15 cellular contexts compared by ENCODE assay signal in the genomic region with DNA sequence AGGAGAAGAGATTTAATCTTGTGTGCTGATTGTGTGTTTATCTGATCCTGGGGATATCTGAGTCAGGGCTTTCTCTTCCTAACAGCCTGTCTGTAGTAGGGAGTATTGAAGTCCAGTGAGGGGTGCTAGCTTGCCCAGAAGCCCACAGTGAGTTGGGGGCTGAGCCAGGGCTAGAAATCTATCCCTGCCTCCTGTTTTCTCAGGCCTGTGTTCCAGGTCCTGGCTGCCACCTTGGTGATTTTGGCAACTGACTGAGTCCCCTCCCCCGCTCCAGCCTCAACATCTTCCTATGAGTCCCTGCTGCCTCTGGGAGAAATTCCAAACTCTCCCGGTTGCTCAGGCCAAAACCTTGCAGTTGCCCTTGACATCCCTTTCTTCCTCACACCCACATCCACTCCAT. TPM values are rescaled to one million over a fixed set of nuclear protein-coding genes. Genes with fewer than 3 reads are reported as not detected.
"Had no signal": no experiment of that assay in that cellular context is flagged by ENCODE, and none has a peak within 500 bp of the region (broad histone marks: within the 10 kb centered on the region; RNA-seq: fewer than 3 reads in every experiment).

No MANE protein-coding gene starts in this region.

- H3K27me3 ChIP-seq: right lobe of liver had no signal

- H3K9me3 Mint-ChIP-seq: immature natural killer cell had no signal

- H3K27ac ChIP-seq: breast epithelium, lower lobe of right lung, psoas muscle, right lobe of liver, transverse colon had no signal

- H3K4me1 Mint-ChIP-seq: immature natural killer cell; naive thymus-derived CD4-positive, alpha-beta T cell; T-helper 17 cell had no signal

- H3K9me3 ChIP-seq: breast epithelium, lower lobe of right lung, psoas muscle, right lobe of liver, transverse colon had no signal

- DNase-seq: activated CD4-positive, CD25-positive, alpha-beta regulatory T cell; immature natural killer cell; lower lobe of right lung; naive thymus-derived CD4-positive, alpha-beta T cell; psoas muscle; right lobe of liver; stimulated activated CD4-positive, alpha-beta T cell treated with anti-CD3 and anti-CD28 coated beads, Interleukin-2, amount 100 ng/mL, for 24 hours; stimulated activated naive CD4-positive, alpha-beta T cell; T-helper 17 cell; transverse colon had no signal

- ATAC-seq: lower lobe of right lung; naive thymus-derived CD4-positive, alpha-beta T cell; psoas muscle; right lobe of liver; T-helper 17 cell had no signal

- H3K4me1 ChIP-seq: breast epithelium, lower lobe of right lung, psoas muscle, right lobe of liver, transverse colon had no signal

- H3K4me3 Mint-ChIP-seq: activated naive CD8-positive, alpha-beta T cell; immature natural killer cell; naive thymus-derived CD4-positive, alpha-beta T cell; T-helper 17 cell had no signal

- H3K4me3 ChIP-seq: breast epithelium, lower lobe of right lung, psoas muscle, right lobe of liver, transverse colon had no signal

- H3K27ac Mint-ChIP-seq: activated naive CD8-positive, alpha-beta T cell; immature natural killer cell; naive thymus-derived CD4-positive, alpha-beta T cell; T-helper 17 cell had no signal

- H3K36me3 Mint-ChIP-seq: activated naive CD8-positive, alpha-beta T cell; immature natural killer cell; naive thymus-derived CD4-positive, alpha-beta T cell had no signal

RNA-seq across cellular contexts. Expression of a gene that starts 7.7 kb away (rescaled TPM):
- total RNA-seq: fibroblast of lung, T-helper 17 cell had no signal

RNA-seq across cellular contexts. Expression of a gene that starts 41.5 kb away (rescaled TPM):
- total RNA-seq: breast epithelium; endothelial cell of umbilical vein; fibroblast of lung; mononuclear cell; naive thymus-derived CD4-positive, alpha-beta T cell; T-helper 17 cell; transverse colon had no signal

RNA-seq across cellular contexts. Expression of a gene that starts 59.5 kb away (rescaled TPM):
- total RNA-seq: breast epithelium; endothelial cell of umbilical vein; fibroblast of lung; lower lobe of right lung; naive thymus-derived CD4-positive, alpha-beta T cell; psoas muscle; right lobe of liver; T-helper 17 cell; transverse colon had no signal
